ENCODE assay signal across 1 cellular context in the genomic region with DNA sequence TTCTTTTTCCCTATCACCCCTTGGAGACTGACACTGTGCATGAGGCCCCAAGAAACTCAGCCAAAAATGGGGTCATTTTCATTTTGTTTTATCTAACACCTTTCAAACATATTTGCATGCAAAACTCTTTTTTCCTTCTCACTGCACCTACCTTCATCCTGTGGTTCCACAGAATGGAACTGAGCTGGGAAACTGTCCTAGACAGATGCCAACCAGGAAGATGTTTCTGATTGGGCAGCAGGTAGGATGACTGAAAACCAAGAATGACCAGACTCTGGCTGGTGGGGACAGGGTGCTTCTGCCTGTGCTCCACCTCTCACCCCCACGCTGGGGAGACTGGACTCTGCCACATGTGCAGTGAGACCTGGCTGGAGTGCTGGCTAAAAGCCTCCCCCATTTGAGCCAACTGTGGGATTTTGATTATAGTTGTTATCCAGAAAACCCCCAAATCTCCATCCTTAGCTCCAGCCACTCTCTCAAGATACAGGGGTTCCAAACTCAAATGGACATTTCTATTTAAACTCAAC.
TF ChIP-seq lines count a peak whose summit lies in the region.

No MANE protein-coding gene starts in this region.

TF ChIP-seq in GM23338, 12 proteins besides CTCF, POLR2A, EP300 and RAD21 (continued from another document):
- TF ChIP-seq ZNF462 (CRISPR knock-in tag; IDR thresholded peaks at IDR 0.05) = no peak
- TF ChIP-seq REST (IDR thresholded peaks at IDR 0.05; ENCODE audit: unreplicated experiment) = no peak
- TF ChIP-seq EZH2 (IDR thresholded peaks at IDR 0.05; ENCODE audit: low read depth, unreplicated experiment) = no peak
- TF ChIP-seq ZNF331 (CRISPR knock-in tag; IDR thresholded peaks at IDR 0.05; ENCODE audit: low read depth) = no peak
- TF ChIP-seq CREB1 (CRISPR knock-in tag; IDR thresholded peaks at IDR 0.05; ENCODE audit: low read depth) = no peak
